ENCODE assay signal across 23 cellular contexts in the genomic region with DNA sequence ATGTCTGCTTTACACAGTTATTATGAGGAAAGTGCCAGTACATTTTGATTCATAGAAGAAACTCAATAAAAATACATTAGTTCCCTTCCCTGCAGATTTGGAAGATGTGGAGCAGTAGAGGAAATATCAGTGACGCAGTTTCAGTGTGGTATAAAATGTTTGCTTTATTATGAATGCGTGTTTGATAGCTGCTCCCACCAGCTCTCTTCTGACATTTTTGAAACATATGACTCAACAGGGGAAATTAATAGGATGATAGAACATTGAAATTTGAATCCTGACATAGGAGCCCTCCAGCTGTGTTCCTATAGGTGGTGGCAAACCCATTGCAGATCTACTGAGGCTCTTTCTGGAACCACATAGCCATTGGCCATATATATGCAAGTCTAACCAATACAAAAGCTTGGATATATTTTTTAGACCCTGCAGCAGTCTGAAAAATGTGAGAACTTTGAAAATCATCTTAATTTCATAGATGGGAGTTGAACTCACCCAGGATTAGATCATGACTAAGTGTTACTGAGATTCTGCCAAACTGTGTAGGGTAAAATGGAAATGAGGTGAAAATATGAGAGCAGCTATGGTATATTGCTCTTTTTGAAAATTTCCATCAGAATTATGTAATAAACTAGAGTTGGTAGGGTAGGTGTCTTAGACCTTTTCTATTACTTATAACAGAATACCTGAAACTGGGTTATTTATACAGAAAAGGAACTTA. TPM values are rescaled to one million over a fixed set of nuclear protein-coding genes. Genes with fewer than 3 reads are reported as not detected.
DNase-seq lines count a peak whose midpoint lies in the region; ATAC-seq and TF ChIP-seq lines count a peak whose summit lies in the region.
"Had no signal": no experiment of that assay in that cellular context is flagged by ENCODE, and none has a peak within 500 bp of the region (broad histone marks: within the 10 kb centered on the region; RNA-seq: fewer than 3 reads in every experiment).

No MANE protein-coding gene starts in this region.

- H3K4me3 ChIP-seq in dorsolateral prefrontal cortex = no peak overlapping the region
- H3K4me3 ChIP-seq: GM12878, K562 had no signal

- peaks cover 3% of the 10 kb centered on the region; the same call in 1 of the 2 replicates for H3K27me3 Mint-ChIP-seq in HFFc6 (ENCODE audit: insufficient read depth)
- H3K27me3 Mint-ChIP-seq: B cell had no signal

- H3K36me3 Mint-ChIP-seq in HFFc6 (ENCODE audit: low read depth) = peaks cover 48% of the 10 kb centered on the region

- H3K27ac Mint-ChIP-seq in HFFc6 = peak overlapping the region; percentile 45; the same call in 1 of the 2 replicates
- H3K27ac Mint-ChIP-seq: B cell; CD8-positive, alpha-beta T cell had no signal

- H3K4me1 Mint-ChIP-seq in HFFc6 (ENCODE audit: low read depth) = peaks cover 56% of the 10 kb centered on the region
- H3K4me1 Mint-ChIP-seq: B cell had no signal

- no peaks in the 10 kb centered on the region for H3K27me3 ChIP-seq in dorsolateral prefrontal cortex

- DNase-seq in HFFc6 = no peak
- DNase-seq in SK-MEL-5 (ENCODE audit: low read depth, low spot score) = peak; percentile 58
- DNase-seq in dorsolateral prefrontal cortex = no peak
- DNase-seq in superior temporal gyrus (ENCODE audit: extremely low spot score) = peak; percentile 66
- no peak for DNase-seq in activated CD4-positive, alpha-beta T cell treated with anti-CD3 and anti-CD28 coated beads for 4 hours
- no peak for DNase-seq in NCI-H526 (lab: John Stamatoyannopoulos, UW)
- DNase-seq: Caco-2; CD8-positive, alpha-beta T cell; Kasumi-1; NCI-H1092 treated with DMSO at 0.1 percent for 48 hours; NCI-H1436; NCI-H187; NCI-H524; NCI-H774; Right ventricle myocardium superior; RPMI8226 had no signal

- TF ChIP-seq CTCF in HFFc6 (IDR thresholded peaks at IDR 0.05) (no peak), dorsolateral prefrontal cortex (IDR thresholded peaks at IDR 0.05 in 54 of 56, conservative IDR thresholded peaks at IDR 0.05 in 2 of 56; ENCODE audit: low read depth in 1 of 56, partially characterized antibody in 56 of 56) (no peak)

- H3K27ac ChIP-seq in dorsolateral prefrontal cortex = peak overlapping the region in 53 of 59 donors; percentile 0 to 83 (median 65)
- H3K27ac ChIP-seq: C4-2B had no signal

- no peak overlapping the region for H3K4me3 Mint-ChIP-seq in HFFc6
- H3K4me3 Mint-ChIP-seq: B cell; CD8-positive, alpha-beta T cell had no signal

- intact Hi-C loops in dorsolateral prefrontal cortex (cut with DNase I) = no loop called here

- in situ Hi-C loops in SK-MEL-5 (cut with HindIII; ENCODE audit: low pct_unique_long_range_greater_than_20kb, low sequenced_read_pairs) = no loop called here

- H3K9me3 Mint-ChIP-seq in HFFc6 = no peaks in the 10 kb centered on the region
- H3K9me3 Mint-ChIP-seq: CD8-positive, alpha-beta T cell had no signal

- no peak for ATAC-seq in GM21367 (IDR thresholded peaks at IDR 0.05; ENCODE audit: unreplicated experiment)
- ATAC-seq: CD8-positive, alpha-beta T cell; GM12878; HCT116; HepG2; K562 had no signal

RNA-seq across cellular contexts. Expression of a gene that starts 47.8 kb away (rescaled TPM):
- total RNA-seq in HFFc6 (2021; fragmentation: NEBNext Ultra II Directional; extraction: Animal tissue kit (Norgen Biotek cat#: 25700)) = 100 to 1,000 TPM in 2 of 6 experiments, 10 to 100 TPM in 4; 75.8 to 104 (median 94.5) TPM
- total RNA-seq in SK-MEL-5 (2014; rRNA removed; shearing (Covaris generic)) = 126 and 131 TPM in 2 replicates
- polyA plus RNA-seq in SK-MEL-5 (2015; cell fraction: cytosol; rRNA removed) = 159 and 191 TPM in 2 replicates
- polyA plus RNA-seq in SK-MEL-5 (2015; cell fraction: nucleus; rRNA removed) = 83.2 and 89.5 TPM in 2 replicates
- 10 to 100 TPM; 10.3 to 36.8 (median 24.1) TPM for total RNA-seq in dorsolateral prefrontal cortex

RNA-seq across cellular contexts. Expression of a gene that starts 48.2 kb away (rescaled TPM):
- total RNA-seq in HFFc6 (2021; fragmentation: NEBNext Ultra II Directional; extraction: Animal tissue kit (Norgen Biotek cat#: 25700)) = 10 to 100 TPM; 21.0 to 26.2 (median 23.4) TPM
- 26.1 and 29.1 TPM in 2 replicates for total RNA-seq in SK-MEL-5 (2014; rRNA removed; shearing (Covaris generic))
- polyA plus RNA-seq in SK-MEL-5 (2015; cell fraction: cytosol; rRNA removed) = 15.4 and 17.6 TPM in 2 replicates
- polyA plus RNA-seq in SK-MEL-5 (2015; cell fraction: nucleus; rRNA removed) = 34.2 and 44.7 TPM in 2 replicates
- total RNA-seq in dorsolateral prefrontal cortex = 10 to 100 TPM; 19.4 to 57.2 (median 37.9) TPM

RNA-seq across cellular contexts. Expression of a gene that starts 59.8 kb away (rescaled TPM):
- total RNA-seq in HFFc6 (2021; fragmentation: NEBNext Ultra II Directional; extraction: Animal tissue kit (Norgen Biotek cat#: 25700)) = 10 to 100 TPM; 19.5 to 60.9 (median 23.4) TPM
- 36.7 and 38.7 TPM in 2 replicates for total RNA-seq in SK-MEL-5 (2014; rRNA removed; shearing (Covaris generic))
- polyA plus RNA-seq in SK-MEL-5 (2015; cell fraction: cytosol; rRNA removed) = 55.5 and 59.7 TPM in 2 replicates
- polyA plus RNA-seq in SK-MEL-5 (2015; cell fraction: nucleus; rRNA removed) = 9.8 and 13.9 TPM in 2 replicates
- 100 to 1,000 TPM in 23 of 120 experiments, 10 to 100 TPM in 97; 24.7 to 129 (median 84.4) TPM for total RNA-seq in dorsolateral prefrontal cortex

Comparison
In these comparisons a context has a peak if more than half of its experiments do, and no peak if none do; other contexts are left out.
1. DNase-seq: peak in SK-MEL-5 (single experiment) and superior temporal gyrus (single experiment); none in HFFc6 (single experiment), dorsolateral prefrontal cortex (0 of 10), activated CD4-positive, alpha-beta T cell treated with anti-CD3 and anti-CD28 coated beads for 4 hours (0 of 2) and NCI-H526 (0 of 2).